ENCODE assay signal across 14 cellular contexts in genomic region chr7:118202056-118202455, GRCh38.
"Had no signal": no experiment of that assay in that cellular context is flagged by ENCODE, and none has a peak within 500 bp of the region (broad histone marks: within the 10 kb centered on the region; RNA-seq: fewer than 3 reads in every experiment).

No MANE protein-coding gene starts in this region.

- DNase-seq: cortex of kidney; dorsolateral prefrontal cortex; effector CD8-positive, alpha-beta T cell; gastrocnemius medialis; heart right ventricle; left ventricle myocardium inferior; mesendoderm; naive thymus-derived CD4-positive, alpha-beta T cell; nephron progenitor cell; stimulated activated CD4-positive, alpha-beta T cell treated with anti-CD3 and anti-CD28 coated beads, Interleukin-2, amount 100 ng/mL, for 48 hours; stimulated activated naive CD8-positive, alpha-beta T cell treated with anti-CD3 and anti-CD28 coated beads, Interleukin-15, amount 100 ng/mL, for 72 hours; testis; transverse colon had no signal

- H3K4me1 Mint-ChIP-seq: central memory CD8-positive, alpha-beta T cell; naive thymus-derived CD4-positive, alpha-beta T cell; nephron progenitor cell had no signal

- H3K9me3 Mint-ChIP-seq: central memory CD8-positive, alpha-beta T cell; naive thymus-derived CD4-positive, alpha-beta T cell; nephron progenitor cell; stimulated activated naive CD8-positive, alpha-beta T cell treated with anti-CD3 and anti-CD28 coated beads, Interleukin-15, amount 100 ng/mL, for 72 hours had no signal

- H3K4me3 Mint-ChIP-seq: central memory CD8-positive, alpha-beta T cell; naive thymus-derived CD4-positive, alpha-beta T cell; nephron progenitor cell; stimulated activated naive CD8-positive, alpha-beta T cell treated with anti-CD3 and anti-CD28 coated beads, Interleukin-15, amount 100 ng/mL, for 72 hours had no signal

- ATAC-seq: gastrocnemius medialis; heart right ventricle; naive thymus-derived CD4-positive, alpha-beta T cell; stimulated activated naive CD8-positive, alpha-beta T cell treated with anti-CD3 and anti-CD28 coated beads, Interleukin-15, amount 100 ng/mL, for 72 hours had no signal

- H3K36me3 Mint-ChIP-seq: naive thymus-derived CD4-positive, alpha-beta T cell had no signal

- H3K27ac Mint-ChIP-seq: naive thymus-derived CD4-positive, alpha-beta T cell; nephron progenitor cell; stimulated activated naive CD8-positive, alpha-beta T cell treated with anti-CD3 and anti-CD28 coated beads, Interleukin-15, amount 100 ng/mL, for 72 hours had no signal
